8 cellular contexts compared by ENCODE assay signal in the genomic region with DNA sequence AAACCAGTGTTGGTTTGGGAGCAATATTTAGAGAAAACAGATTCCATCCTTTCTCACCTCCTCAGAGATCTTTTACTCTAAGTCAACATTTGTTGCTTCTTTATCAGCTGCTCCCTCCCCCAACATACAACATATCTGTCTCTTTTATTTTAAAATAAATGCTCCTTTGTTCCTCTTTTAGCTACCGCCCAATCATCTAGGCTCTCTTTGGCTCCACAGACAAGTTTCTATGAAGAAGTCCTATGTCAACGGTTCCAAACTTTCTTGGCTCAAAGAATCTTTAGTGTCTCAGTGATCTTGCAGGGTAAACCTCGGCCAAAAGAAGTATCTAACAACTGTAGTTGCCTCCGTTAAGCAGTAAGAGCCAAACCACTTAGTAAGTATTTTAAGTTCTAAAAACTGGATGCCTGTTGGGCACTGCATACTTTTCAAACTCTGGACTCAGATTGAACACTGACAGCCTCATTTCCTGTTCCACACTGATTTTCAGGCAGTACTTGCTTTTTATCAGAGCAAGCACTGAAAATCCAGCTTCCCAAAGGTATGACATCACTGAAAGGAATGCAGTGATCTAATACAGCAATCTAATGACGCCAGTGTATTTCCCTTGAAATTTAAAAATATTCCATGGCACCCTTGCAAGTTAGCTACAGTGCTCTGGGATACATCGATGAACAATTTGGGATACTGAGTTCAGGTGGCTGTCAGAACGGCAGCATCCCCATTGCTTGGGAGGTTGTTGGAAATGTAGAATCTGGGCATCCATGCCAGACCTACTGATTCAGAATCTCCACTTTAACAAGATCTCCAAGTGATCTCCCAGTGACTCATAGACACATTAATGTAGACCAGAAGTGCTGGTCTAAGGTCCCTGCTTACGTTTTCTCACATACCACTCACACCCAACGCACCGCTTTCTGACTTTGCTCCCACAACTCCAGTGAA. TPM values are rescaled to one million over a fixed set of nuclear protein-coding genes. Genes with fewer than 3 reads are reported as not detected.
DNase-seq lines count a peak whose midpoint lies in the region; ATAC-seq and TF ChIP-seq lines count a peak whose summit lies in the region.

No MANE protein-coding gene starts in this region.

- H3K27ac Mint-ChIP-seq in activated CD8-positive, alpha-beta T cell treated with anti-CD3 and anti-CD28 coated beads, Interleukin-2, amount 10 ng/mL, durations not matched to agents 7 days and 5 days = no peak overlapping the region
- H3K27ac Mint-ChIP-seq in activated CD8-positive, alpha-beta memory T cell treated with anti-CD3 and anti-CD28 coated beads, Interleukin-2, amount 10 ng/mL, durations not matched to agents 7 days and 5 days = no peak overlapping the region

- CTCF ChIA-PET in activated CD8-positive, alpha-beta T cell treated with anti-CD3 and anti-CD28 coated beads, Interleukin-2, amount 10 ng/mL, durations not matched to agents 7 days and 5 days (lab: Charles Lee) = no interaction called here
- CTCF ChIA-PET in activated CD8-positive, alpha-beta memory T cell treated with anti-CD3 and anti-CD28 coated beads, Interleukin-2, amount 10 ng/mL, durations not matched to agents 7 days and 5 days (lab: Charles Lee) = no interaction called here

- H3K27ac ChIP-seq in testis = peak overlapping the region; percentile 9 to 50

- H3K36me3 Mint-ChIP-seq in activated CD8-positive, alpha-beta T cell treated with anti-CD3 and anti-CD28 coated beads, Interleukin-2, amount 10 ng/mL, durations not matched to agents 7 days and 5 days (ENCODE audit: low read depth) = peaks cover 11% of the 10 kb centered on the region
- H3K36me3 Mint-ChIP-seq in activated CD8-positive, alpha-beta memory T cell treated with anti-CD3 and anti-CD28 coated beads, Interleukin-2, amount 10 ng/mL, durations not matched to agents 7 days and 5 days = peaks cover 14% of the 10 kb centered on the region

- no peak overlapping the region for H3K4me3 Mint-ChIP-seq in activated CD8-positive, alpha-beta T cell treated with anti-CD3 and anti-CD28 coated beads, Interleukin-2, amount 10 ng/mL, durations not matched to agents 7 days and 5 days
- no peak overlapping the region for H3K4me3 Mint-ChIP-seq in activated CD8-positive, alpha-beta memory T cell treated with anti-CD3 and anti-CD28 coated beads, Interleukin-2, amount 10 ng/mL, durations not matched to agents 7 days and 5 days

- no peaks in the 10 kb centered on the region for H3K9me3 ChIP-seq in testis

- TF ChIP-seq POLR2A in testis (IDR thresholded peaks at IDR 0.05) = no peak

- intact Hi-C loops in testis (cut with DNase I; ENCODE audit: low total_unique reads) = no loop called here

- no peaks in the 10 kb centered on the region for H3K27me3 Mint-ChIP-seq in activated CD8-positive, alpha-beta T cell treated with anti-CD3 and anti-CD28 coated beads, Interleukin-2, amount 10 ng/mL, durations not matched to agents 7 days and 5 days (ENCODE audit: low read depth)
- no peaks in the 10 kb centered on the region for H3K27me3 Mint-ChIP-seq in activated CD8-positive, alpha-beta memory T cell treated with anti-CD3 and anti-CD28 coated beads, Interleukin-2, amount 10 ng/mL, durations not matched to agents 7 days and 5 days

- in situ Hi-C loops in astrocyte of the spinal cord (cut with HindIII; ENCODE audit: low sequenced_read_pairs) = no loop called here

- no peaks in the 10 kb centered on the region for H3K36me3 ChIP-seq in testis (ENCODE audit: low read depth, missing control alignments)

- H3K4me1 ChIP-seq in testis = peaks cover 23% of the 10 kb centered on the region

- H3K9me3 Mint-ChIP-seq in activated CD8-positive, alpha-beta T cell treated with anti-CD3 and anti-CD28 coated beads, Interleukin-2, amount 10 ng/mL, durations not matched to agents 7 days and 5 days (ENCODE audit: insufficient read depth) = no peaks in the 10 kb centered on the region
- no peaks in the 10 kb centered on the region for H3K9me3 Mint-ChIP-seq in activated CD8-positive, alpha-beta memory T cell treated with anti-CD3 and anti-CD28 coated beads, Interleukin-2, amount 10 ng/mL, durations not matched to agents 7 days and 5 days (ENCODE audit: low read depth)

- WGBS in testis, 2 donors = 49 to 57% methylated on average over 10 of the region's 10 CpGs

- peak overlapping the region; percentile 6 for H3K4me3 ChIP-seq in astrocyte of the spinal cord (ENCODE audit: low read depth, low read length)
- H3K4me3 ChIP-seq in testis = no peak overlapping the region

- peak; percentile 58 for DNase-seq in HT-29 (ENCODE audit: low spot score)
- peak; percentile 97 for DNase-seq in astrocyte of the spinal cord (ENCODE audit: low read depth, low spot score)
- DNase-seq in kidney glomerular epithelial cell (lab: John Stamatoyannopoulos, UW) = peak; percentile 88
- DNase-seq in testis = peak; percentile 53
- no peak for DNase-seq in T-helper 1 cell
- no peak for DNase-seq in activated CD8-positive, alpha-beta T cell treated with anti-CD3 and anti-CD28 coated beads, Interleukin-2, amount 10 ng/mL, durations not matched to agents 7 days and 5 days
- no peak for DNase-seq in NCI-H748 treated with DMSO at 0.1 percent for 48 hours (lab: John Stamatoyannopoulos, UW)
- DNase-seq in activated CD8-positive, alpha-beta memory T cell treated with anti-CD3 and anti-CD28 coated beads, Interleukin-2, amount 10 ng/mL, durations not matched to agents 7 days and 5 days = no peak

- H3K4me1 Mint-ChIP-seq in activated CD8-positive, alpha-beta T cell treated with anti-CD3 and anti-CD28 coated beads, Interleukin-2, amount 10 ng/mL, durations not matched to agents 7 days and 5 days (ENCODE audit: low read depth) = peaks cover 11% of the 10 kb centered on the region
- H3K4me1 Mint-ChIP-seq in activated CD8-positive, alpha-beta memory T cell treated with anti-CD3 and anti-CD28 coated beads, Interleukin-2, amount 10 ng/mL, durations not matched to agents 7 days and 5 days = peaks cover 20% of the 10 kb centered on the region

- POLR2A ChIA-PET in activated CD8-positive, alpha-beta T cell treated with anti-CD3 and anti-CD28 coated beads, Interleukin-2, amount 10 ng/mL, durations not matched to agents 7 days and 5 days (lab: Charles Lee) = no interaction called here

- TF ChIP-seq CTCF in astrocyte of the spinal cord (IDR thresholded peaks at IDR 0.05; ENCODE audit: low read depth, low read length) (no peak), testis (IDR thresholded peaks at IDR 0.05) (no peak)

- ATAC-seq in activated CD8-positive, alpha-beta T cell treated with anti-CD3 and anti-CD28 coated beads, Interleukin-2, amount 10 ng/mL, durations not matched to agents 7 days and 5 days = no peak
- ATAC-seq in activated CD8-positive, alpha-beta memory T cell treated with anti-CD3 and anti-CD28 coated beads, Interleukin-2, amount 10 ng/mL, durations not matched to agents 7 days and 5 days = no peak

- no peaks in the 10 kb centered on the region for H3K27me3 ChIP-seq in testis

RNA-seq across cellular contexts. Expression of a gene that starts 26.8 kb away (rescaled TPM):
- 21.1 and 21.8 TPM in 2 replicates for total RNA-seq in HT-29 (2014; rRNA removed; shearing (Covaris generic))
- 10 to 100 TPM; 47.7 to 64.5 TPM for total RNA-seq in testis
- 30.5 TPM for polyA plus RNA-seq in testis (ENCODE audit: insufficient read depth, low read depth, low replicate concordance)
- 10 to 100 TPM; 30.5 to 32.6 TPM for total RNA-seq in activated CD8-positive, alpha-beta T cell treated with anti-CD3 and anti-CD28 coated beads, Interleukin-2, amount 10 ng/mL, durations not matched to agents 7 days and 5 days
- total RNA-seq in activated CD8-positive, alpha-beta memory T cell treated with anti-CD3 and anti-CD28 coated beads, Interleukin-2, amount 10 ng/mL, durations not matched to agents 7 days and 5 days = 10 to 100 TPM; 22.3 to 30.1 TPM

RNA-seq across cellular contexts. Expression of a gene that starts 57.2 kb away (rescaled TPM):
- 19.6 and 28.7 TPM in 2 replicates for total RNA-seq in HT-29 (2014; rRNA removed; shearing (Covaris generic))
- total RNA-seq in testis = 10 to 100 TPM; 26.4 to 34.9 TPM
- polyA plus RNA-seq in testis (ENCODE audit: insufficient read depth, low read depth, low replicate concordance) = 30.2 TPM
- total RNA-seq in activated CD8-positive, alpha-beta T cell treated with anti-CD3 and anti-CD28 coated beads, Interleukin-2, amount 10 ng/mL, durations not matched to agents 7 days and 5 days = 10 to 100 TPM; 14.4 to 17.5 TPM
- total RNA-seq in activated CD8-positive, alpha-beta memory T cell treated with anti-CD3 and anti-CD28 coated beads, Interleukin-2, amount 10 ng/mL, durations not matched to agents 7 days and 5 days = 10 to 100 TPM; 19.3 to 19.6 TPM

RNA-seq across cellular contexts. Expression of a gene that starts 57.7 kb away (rescaled TPM):
- 11.0 and 11.6 TPM in 2 replicates for total RNA-seq in HT-29 (2014; rRNA removed; shearing (Covaris generic))
- 10 to 100 TPM; 13.9 to 14.7 TPM for total RNA-seq in testis
- polyA plus RNA-seq in testis (ENCODE audit: insufficient read depth, low read depth, low replicate concordance) = 9.3 TPM
- 10 to 100 TPM; 18.2 to 18.4 TPM for total RNA-seq in activated CD8-positive, alpha-beta T cell treated with anti-CD3 and anti-CD28 coated beads, Interleukin-2, amount 10 ng/mL, durations not matched to agents 7 days and 5 days
- total RNA-seq in activated CD8-positive, alpha-beta memory T cell treated with anti-CD3 and anti-CD28 coated beads, Interleukin-2, amount 10 ng/mL, durations not matched to agents 7 days and 5 days = 10 to 100 TPM; 18.8 to 19.3 TPM

Comparison
In these comparisons a context has a peak if more than half of its experiments do, and no peak if none do; other contexts are left out.
1. DNase-seq: peak in HT-29 (single experiment), astrocyte of the spinal cord (single experiment), kidney glomerular epithelial cell (single experiment) and testis (single experiment); none in T-helper 1 cell (0 of 5), activated CD8-positive, alpha-beta T cell treated with anti-CD3 and anti-CD28 coated beads, Interleukin-2, amount 10 ng/mL, durations not matched to agents 7 days and 5 days (single experiment), NCI-H748 treated with DMSO at 0.1 percent for 48 hours (single experiment) and activated CD8-positive, alpha-beta memory T cell treated with anti-CD3 and anti-CD28 coated beads, Interleukin-2, amount 10 ng/mL, durations not matched to agents 7 days and 5 days (single experiment).